10 cellular contexts compared by ENCODE assay signal in the genomic region with DNA sequence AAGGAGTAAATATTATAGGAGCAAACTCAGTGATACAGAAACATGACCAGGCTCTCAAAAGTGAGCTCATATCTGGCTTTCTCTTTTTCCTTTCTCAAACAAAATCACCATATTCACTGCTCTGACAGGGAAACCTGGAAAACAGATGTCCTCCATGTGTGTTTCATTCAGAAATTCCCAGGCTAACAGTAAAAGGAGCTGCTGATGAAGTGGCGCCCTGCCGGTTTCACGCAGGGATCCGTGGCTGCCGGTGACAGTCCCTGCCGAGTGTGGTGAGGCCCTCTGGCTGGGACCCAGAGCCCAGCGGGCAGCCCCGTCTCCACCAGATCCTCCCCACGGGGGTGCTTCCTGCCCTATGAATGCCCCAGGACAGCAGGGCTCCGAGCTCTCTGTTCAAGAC.
A peak's percentile ranks its signal among the peaks of the same experiment; 100 is the strongest.
DNase-seq lines count a peak whose midpoint lies in the region; ATAC-seq and FAIRE-seq lines count a peak whose summit lies in the region.
"Had no signal": no experiment of that assay in that cellular context is flagged by ENCODE, and none has a peak within 500 bp of the region (broad histone marks: within the 10 kb centered on the region; RNA-seq: fewer than 3 reads in every experiment).

No MANE protein-coding gene starts in this region.

- H3K14ac ChIP-seq in neuronal stem cell (ENCODE audit: low read length), result no peak overlapping the region

- H3K23ac ChIP-seq in neuronal stem cell (ENCODE audit: low read depth, low read length, poor library complexity), result no peak overlapping the region

- no peak for FAIRE-seq in urothelium cell line (lab: Jason Lieb, UNC)

- peaks cover 0 to 5% of the 10 kb centered on the region in 2 donors for H3K4me1 ChIP-seq in neuronal stem cell (ENCODE audit: control insufficient read depth in 2 of 2, insufficient read depth in 1 of 2, low read depth in 1 of 2, low read length in 2 of 2)
- H3K4me1 ChIP-seq: tibial artery had no signal

- no peak overlapping the region for H2BK12ac ChIP-seq in neuronal stem cell (ENCODE audit: low read length)

- H2AK5ac ChIP-seq in neuronal stem cell (ENCODE audit: low read depth, low read length), result no peak overlapping the region

- no peak overlapping the region for H2BK120ac ChIP-seq in neuronal stem cell (ENCODE audit: low read depth, low read length)

- H3K79me1 ChIP-seq in neuronal stem cell (ENCODE audit: low read depth, low read length), result no peaks in the 10 kb centered on the region

- no peaks in the 10 kb centered on the region for H3K9me3 ChIP-seq in neuronal stem cell (replicated peaks in 1 of 2; ENCODE audit: control insufficient read depth in 2 of 2, insufficient read depth in 1 of 2, low read depth in 1 of 2, low read length in 2 of 2)
- H3K9me3 ChIP-seq: tibial artery had no signal

- H2AFZ ChIP-seq in neuronal stem cell (ENCODE audit: low read length), result peak overlapping the region; percentile 70

- H3K27ac ChIP-seq in neuronal stem cell (replicated peaks; ENCODE audit: low read length), result no peak overlapping the region
- H3K27ac ChIP-seq: tibial artery had no signal

- H3K4ac ChIP-seq in neuronal stem cell (ENCODE audit: low read length), result no peak overlapping the region

- H3K4me2 ChIP-seq in neuronal stem cell (ENCODE audit: insufficient read depth, low read length, poor library complexity, severe bottlenecking), result no peak overlapping the region

- H2BK5ac ChIP-seq in neuronal stem cell (ENCODE audit: low read length), result no peak overlapping the region

- DNase-seq in EH (ENCODE audit: low read depth), result peak; percentile 66
- DNase-seq in NCI-H146 treated with DMSO at 0.1 percent for 48 hours (lab: John Stamatoyannopoulos, UW; ENCODE audit: unreplicated experiment), result peak; percentile 71
- DNase-seq in cerebellum (ENCODE audit: low spot score), result peak; percentile 74
- no peak for DNase-seq in neuronal stem cell (ENCODE audit: low spot score)
- DNase-seq in NCI-H2029 treated with DMSO at 0.1 percent for 48 hours (lab: John Stamatoyannopoulos, UW), result no peak
- DNase-seq in urothelium cell line (ENCODE audit: low spot score), result no peak
- DNase-seq: NCI-H526, tibial artery had no signal

- no peak overlapping the region for H3K9ac ChIP-seq in neuronal stem cell (ENCODE audit: low read depth, low read length, poor library complexity)

- H2BK15ac ChIP-seq in neuronal stem cell (ENCODE audit: low read length), result no peak overlapping the region

- H3K18ac ChIP-seq in neuronal stem cell (ENCODE audit: low read length), result no peak overlapping the region

- no peak for ATAC-seq in HG03469 (IDR thresholded peaks at IDR 0.05; ENCODE audit: unreplicated experiment)
- ATAC-seq in GM18867 (IDR thresholded peaks at IDR 0.05; ENCODE audit: unreplicated experiment), result no peak

- H3K27me3 ChIP-seq in neuronal stem cell (ENCODE audit: control insufficient read depth in 3 of 3, insufficient read depth in 3 of 3, low read depth in 1 of 3, low read length in 3 of 3), result peaks cover 0 to 2% (median 0%) of the 10 kb centered on the region in 3 experiments
- H3K27me3 ChIP-seq: tibial artery had no signal

- no peaks in the 10 kb centered on the region for H3K36me3 ChIP-seq in neuronal stem cell (replicated peaks in 1 of 2; ENCODE audit: control insufficient read depth in 2 of 2, insufficient read depth in 2 of 2, low read length in 2 of 2)
- H3K36me3 ChIP-seq: tibial artery had no signal

- no peak overlapping the region for H4K8ac ChIP-seq in neuronal stem cell (ENCODE audit: low read depth, low read length)

- H4K91ac ChIP-seq in neuronal stem cell (ENCODE audit: low read depth, low read length, poor library complexity), result no peak overlapping the region

- no CpG with 5 or more reads among the region's 10 CpGs for WGBS in neuronal stem cell (ENCODE audit: extremely low coverage in 2 of 2, insufficient read length in 2 of 2, insufficient replicate concordance in 1 of 2), 2 donors

- H3K4me3 ChIP-seq in neuronal stem cell (ENCODE audit: low read length in 2 of 2), result no peak overlapping the region
- H3K4me3 ChIP-seq: tibial artery had no signal

Comparison
In these comparisons a context has a peak if more than half of its experiments do, and no peak if none do; other contexts are left out.
1. DNase-seq: peak in EH (single experiment), NCI-H146 treated with DMSO at 0.1 percent for 48 hours (single experiment) and cerebellum (single experiment); none in neuronal stem cell (single experiment), NCI-H2029 treated with DMSO at 0.1 percent for 48 hours (single experiment) and urothelium cell line (single experiment).